In the genomic region with DNA sequence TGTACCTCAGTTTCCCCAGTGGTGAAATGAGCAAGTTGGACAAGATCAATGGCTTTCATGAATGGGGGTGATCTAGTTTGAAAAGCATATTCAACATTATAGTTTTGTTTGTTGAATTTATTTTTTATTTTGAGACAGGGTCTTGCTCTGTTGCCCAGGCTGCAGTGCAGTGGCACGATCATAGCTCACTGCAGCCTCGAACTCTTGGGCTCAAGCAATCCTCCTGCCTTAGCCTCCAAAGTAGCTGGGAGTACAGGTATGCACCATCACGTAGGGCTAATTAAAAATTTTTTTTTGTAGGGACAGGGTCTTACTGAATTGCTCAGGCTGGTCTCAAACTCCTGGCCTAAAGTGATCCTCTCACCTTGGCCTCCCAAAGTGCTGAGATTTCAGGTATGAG, we compare ENCODE assay signal across 7 cellular contexts.
"Had no signal": no experiment of that assay in that cellular context is flagged by ENCODE, and none has a peak within 500 bp of the region (broad histone marks: within the 10 kb centered on the region; RNA-seq: fewer than 3 reads in every experiment).

No MANE protein-coding gene starts in this region.

- H3K27ac ChIP-seq: HL-60, KMS-11 had no signal

- FAIRE-seq: HepG2, HTR-8/SVneo had no signal

- ATAC-seq: HepG2 had no signal

- H3K9ac ChIP-seq: KMS-11 had no signal

- H3K4me2 ChIP-seq: KMS-11 had no signal

- DNase-seq: IMR-90, KBM-7, KG1 had no signal
